8 cellular contexts compared by ENCODE assay signal in the genomic region with DNA sequence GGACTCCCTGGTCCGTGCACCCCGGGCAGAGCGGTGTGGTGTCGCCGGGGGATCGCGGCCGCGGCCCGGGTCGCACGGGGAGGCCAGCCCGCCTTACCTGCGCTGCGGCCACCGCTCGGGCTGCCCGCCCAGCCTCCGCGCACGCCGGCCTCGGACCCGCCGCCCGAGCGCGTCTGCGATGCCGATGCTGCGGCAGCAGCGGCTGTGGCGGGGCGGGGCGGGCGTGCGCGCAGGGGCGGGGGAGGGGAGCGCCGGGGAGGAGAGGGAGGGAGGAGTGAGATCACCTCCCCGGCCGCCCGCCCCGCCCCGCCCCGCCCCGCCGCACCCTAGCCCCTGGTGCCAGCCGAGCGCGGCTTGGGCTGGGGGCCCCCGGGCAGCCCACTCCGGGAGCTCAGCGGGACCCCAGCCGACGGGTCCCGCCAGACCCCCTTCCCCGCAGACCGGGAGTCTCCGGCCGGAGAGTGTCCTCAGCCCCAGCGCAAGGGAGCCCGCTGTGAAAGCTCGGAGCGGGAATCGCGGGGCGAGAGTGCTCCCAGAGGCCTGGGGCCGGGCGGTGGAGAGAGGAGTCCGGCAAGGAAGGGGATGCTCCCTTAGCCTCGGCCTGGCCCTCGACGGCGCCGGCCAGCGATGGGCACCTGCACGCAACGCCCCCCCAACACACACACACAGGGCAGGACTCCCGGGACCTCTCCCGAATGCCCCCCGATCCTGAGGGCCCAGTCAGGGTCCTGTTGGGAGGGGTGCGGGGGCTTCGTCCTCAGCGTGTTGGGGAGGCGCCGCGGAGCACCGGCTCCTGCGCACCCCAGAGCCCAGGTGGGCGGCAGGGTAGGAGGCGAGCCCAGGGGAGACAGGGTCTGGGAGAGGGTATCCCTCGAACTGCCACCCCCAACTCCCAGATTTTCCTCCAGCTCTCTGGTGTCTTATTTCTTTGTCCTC. TPM values are rescaled to one million over a fixed set of nuclear protein-coding genes. Genes with fewer than 3 reads are reported as not detected.
DNase-seq lines count a peak whose midpoint lies in the region; ATAC-seq, FAIRE-seq and TF ChIP-seq lines count a peak whose summit lies in the region.

A gene with protein sequence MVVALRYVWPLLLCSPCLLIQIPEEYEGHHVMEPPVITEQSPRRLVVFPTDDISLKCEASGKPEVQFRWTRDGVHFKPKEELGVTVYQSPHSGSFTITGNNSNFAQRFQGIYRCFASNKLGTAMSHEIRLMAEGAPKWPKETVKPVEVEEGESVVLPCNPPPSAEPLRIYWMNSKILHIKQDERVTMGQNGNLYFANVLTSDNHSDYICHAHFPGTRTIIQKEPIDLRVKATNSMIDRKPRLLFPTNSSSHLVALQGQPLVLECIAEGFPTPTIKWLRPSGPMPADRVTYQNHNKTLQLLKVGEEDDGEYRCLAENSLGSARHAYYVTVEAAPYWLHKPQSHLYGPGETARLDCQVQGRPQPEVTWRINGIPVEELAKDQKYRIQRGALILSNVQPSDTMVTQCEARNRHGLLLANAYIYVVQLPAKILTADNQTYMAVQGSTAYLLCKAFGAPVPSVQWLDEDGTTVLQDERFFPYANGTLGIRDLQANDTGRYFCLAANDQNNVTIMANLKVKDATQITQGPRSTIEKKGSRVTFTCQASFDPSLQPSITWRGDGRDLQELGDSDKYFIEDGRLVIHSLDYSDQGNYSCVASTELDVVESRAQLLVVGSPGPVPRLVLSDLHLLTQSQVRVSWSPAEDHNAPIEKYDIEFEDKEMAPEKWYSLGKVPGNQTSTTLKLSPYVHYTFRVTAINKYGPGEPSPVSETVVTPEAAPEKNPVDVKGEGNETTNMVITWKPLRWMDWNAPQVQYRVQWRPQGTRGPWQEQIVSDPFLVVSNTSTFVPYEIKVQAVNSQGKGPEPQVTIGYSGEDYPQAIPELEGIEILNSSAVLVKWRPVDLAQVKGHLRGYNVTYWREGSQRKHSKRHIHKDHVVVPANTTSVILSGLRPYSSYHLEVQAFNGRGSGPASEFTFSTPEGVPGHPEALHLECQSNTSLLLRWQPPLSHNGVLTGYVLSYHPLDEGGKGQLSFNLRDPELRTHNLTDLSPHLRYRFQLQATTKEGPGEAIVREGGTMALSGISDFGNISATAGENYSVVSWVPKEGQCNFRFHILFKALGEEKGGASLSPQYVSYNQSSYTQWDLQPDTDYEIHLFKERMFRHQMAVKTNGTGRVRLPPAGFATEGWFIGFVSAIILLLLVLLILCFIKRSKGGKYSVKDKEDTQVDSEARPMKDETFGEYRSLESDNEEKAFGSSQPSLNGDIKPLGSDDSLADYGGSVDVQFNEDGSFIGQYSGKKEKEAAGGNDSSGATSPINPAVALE (minus strand): TSS at position 206 of the 936 bp plus-strand sequence. CDS start 10,337 bp downstream, outside the sequence.

- TF ChIP-seq CTCF in kidney (IDR thresholded peaks at IDR 0.05; ENCODE audit: borderline replicate concordance, extremely low read depth, insufficient read depth), result no peak

- no peaks in the 10 kb centered on the region for H3K9me2 ChIP-seq in GM23248 (ENCODE audit: insufficient read depth)

- H3K36me3 ChIP-seq in GM23248 (ENCODE audit: low read depth), result no peaks in the 10 kb centered on the region
- H3K36me3 ChIP-seq in kidney (ENCODE audit: control insufficient read depth in 1 of 2, insufficient read depth in 2 of 2, low read length in 2 of 2), result no peaks in the 10 kb centered on the region

- intact Hi-C loops in kidney (cut with DNase I), result no loop called here

- H3K27me3 ChIP-seq in GM23248 (replicated peaks; ENCODE audit: insufficient read depth), result no peaks in the 10 kb centered on the region; the same call in 1 of the 2 replicates

- in situ Hi-C loops in GM23248 (cut with MboI), result no loop called here

- H3K79me2 ChIP-seq in GM23248 (ENCODE audit: insufficient read depth), result no peaks in the 10 kb centered on the region

- H3K27ac Mint-ChIP-seq in activated T-cell treated with anti-CD3 and anti-CD28 coated beads, Interleukin-2, amount 50 U/mL, for 72 hours, result no peak within 1 kb of the TSS

- H4K20me1 ChIP-seq in GM23248 (ENCODE audit: insufficient read depth), result no peaks in the 10 kb centered on the region

- no peak within 1 kb of the TSS for H3K4me2 ChIP-seq in GM23248 (ENCODE audit: unreplicated experiment)

- no peak within 1 kb of the TSS for H3K27ac ChIP-seq in GM23248
- H3K27ac ChIP-seq in kidney (ENCODE audit: low read depth in 2 of 2, low read length in 2 of 2), result peak within 1 kb of the TSS in 1 of 2 donors; percentile 47

- H2AFZ ChIP-seq in GM23248, result no peak within 1 kb of the TSS

- no peak for FAIRE-seq in kidney (lab: Jason Lieb, UNC)

- H3K4me3 Mint-ChIP-seq in activated T-cell treated with anti-CD3 and anti-CD28 coated beads, Interleukin-2, amount 50 U/mL, for 72 hours, result peak within 1 kb of the TSS; percentile 50 to 61

- no peaks in the 10 kb centered on the region for H3K9me3 Mint-ChIP-seq in activated T-cell treated with anti-CD3 and anti-CD28 coated beads, Interleukin-2, amount 50 U/mL, for 72 hours

- H3K4me3 ChIP-seq in GM23248 (no peak within 1 kb of the TSS), kidney (ENCODE audit: low read length in 2 of 2) (no peak within 1 kb of the TSS)

- H3K9me3 ChIP-seq in GM23248 (ENCODE audit: low read depth), result no peaks in the 10 kb centered on the region
- H3K9me3 ChIP-seq in kidney (ENCODE audit: control insufficient read depth in 1 of 2, low read length in 2 of 2), result no peaks in the 10 kb centered on the region

- 0 to 8% methylated on average over 3 to 11 of the region's 94 CpGs for WGBS in GM23248 (ENCODE audit: low coverage in 1 of 2, low lambda C conversion rate in 2 of 2, missing lambda C conversion rate in 2 of 2), 2 experiments

- H3K36me3 Mint-ChIP-seq in activated T-cell treated with anti-CD3 and anti-CD28 coated beads, Interleukin-2, amount 50 U/mL, for 72 hours (ENCODE audit: insufficient read depth in 2 of 2), result no peaks in the 10 kb centered on the region

- no peak within 1 kb of the TSS for H3K9ac ChIP-seq in GM23248
- no peak within 1 kb of the TSS for H3K9ac ChIP-seq in kidney (ENCODE audit: low read length in 2 of 2)

- H3K27me3 Mint-ChIP-seq in activated T-cell treated with anti-CD3 and anti-CD28 coated beads, Interleukin-2, amount 50 U/mL, for 72 hours (ENCODE audit: low read depth), result peaks cover 34% of the 10 kb centered on the region

- H3K4me1 ChIP-seq in GM23248 (ENCODE audit: insufficient read depth) (no peaks in the 10 kb centered on the region), kidney (ENCODE audit: control insufficient read depth in 1 of 2, insufficient read depth in 1 of 2, low read depth in 1 of 2, low read length in 2 of 2) (peaks cover 0 to 2% of the 10 kb centered on the region in 2 donors)

- no peaks in the 10 kb centered on the region for H3F3A ChIP-seq in GM23248 (ENCODE audit: insufficient read depth)

- no peak for DNase-seq in A172 (ENCODE audit: low spot score)
- DNase-seq in GM23248, result peak; percentile 21
- DNase-seq in activated T-cell treated with anti-CD3 and anti-CD28 coated beads, Interleukin-2, amount 50 U/mL, for 72 hours, result peak; percentile 21 to 30
- DNase-seq in kidney, result peak; percentile 68
- no peak for DNase-seq in UCSD-AML1 (lab: John Stamatoyannopoulos, UW; ENCODE audit: unreplicated experiment)
- DNase-seq in ureter (ENCODE audit: low spot score), result no peak
- DNase-seq in dedifferentiated amniotic fluid mesenchymal stem cell (ENCODE audit: extremely low spot score), result no peak

- ATAC-seq in activated T-cell treated with anti-CD3 and anti-CD28 coated beads, Interleukin-2, amount 50 U/mL, for 72 hours (replicated peaks in 1 of 2), result peak; percentile 66 to 67
- no peak for ATAC-seq in GM18867 (IDR thresholded peaks at IDR 0.05; ENCODE audit: unreplicated experiment)

- peaks cover 4% of the 10 kb centered on the region for H3K4me1 Mint-ChIP-seq in activated T-cell treated with anti-CD3 and anti-CD28 coated beads, Interleukin-2, amount 50 U/mL, for 72 hours (ENCODE audit: low read depth)

RNA-seq across cellular contexts. Expression of the gene that starts here (rescaled TPM):
- 77.7 and 94.0 TPM in 2 replicates for total RNA-seq in A172 (2014; rRNA removed; shearing (Covaris generic))
- total RNA-seq in GM23248 (2014; rRNA removed; shearing (Covaris generic)), result 1.9 TPM in 1 of 2 replicates, not detected in the other
- 0.34 and 0.38 TPM in 2 replicates for polyA plus RNA-seq in GM23248 (2016; fragmentation: Nextera tagmentation; extraction: Ambion mirVana)
- total RNA-seq in activated T-cell treated with anti-CD3 and anti-CD28 coated beads, Interleukin-2, amount 50 U/mL, for 72 hours, result 1 to 10 TPM; 1.8 to 2.1 TPM
- 71.9 TPM for total RNA-seq in kidney
- 26.1 TPM for polyA plus RNA-seq in kidney (ENCODE audit: insufficient read depth, low read depth, low replicate concordance)
- total RNA-seq in ureter, result 3.8 TPM

Comparison
In these comparisons a context has a peak if more than half of its experiments do, and no peak if none do; other contexts are left out.
1. RNA of the gene that starts here (total RNA-seq): 77.7 to 94.0 TPM in A172 and 71.9 TPM in kidney (single experiment); 3.8 TPM in ureter (single experiment), 1.8 to 2.1 TPM in activated T-cell treated with anti-CD3 and anti-CD28 coated beads, Interleukin-2, amount 50 U/mL, for 72 hours and 1.9 TPM in GM23248; every median in the first group is over 10 times any median in the second.
2. RNA of the gene that starts here (polyA plus RNA-seq): 26.1 TPM in kidney (single experiment); 0.34 to 0.38 TPM in GM23248; every median in the first group is over 10 times any median in the second.
3. DNase-seq: peak in GM23248 (single experiment), activated T-cell treated with anti-CD3 and anti-CD28 coated beads, Interleukin-2, amount 50 U/mL, for 72 hours (2 of 2) and kidney (single experiment); none in A172 (single experiment), UCSD-AML1 (single experiment), ureter (single experiment) and dedifferentiated amniotic fluid mesenchymal stem cell (single experiment).